ENCODE assay signal across 15 cellular contexts in genomic region chr2:108853421-108853820, GRCh38.
"Had no signal": no experiment of that assay in that cellular context is flagged by ENCODE, and none has a peak within 500 bp of the region (broad histone marks: within the 10 kb centered on the region; RNA-seq: fewer than 3 reads in every experiment).

No MANE protein-coding gene starts in this region.

- ATAC-seq: left colon; stimulated activated naive CD8-positive, alpha-beta T cell treated with anti-CD3 and anti-CD28 coated beads, Interleukin-15, Interleukin-2, amounts not matched to agents 100 U/mL and 50 U/mL, for 24 hours; T-helper 17 cell had no signal

- H3K9me3 Mint-ChIP-seq: activated T-helper 2 cell treated with anti-CD3 and anti-CD28 coated beads, Interferon-gamma antibody, Interleukin-2, Interleukin-4, amounts not matched to agents 10 μg/mL and 5 μg/mL and 100 μg/mL, durations not matched to agents 14 hours and 24 hours and 36 hours had no signal

- H3K27ac ChIP-seq: dorsolateral prefrontal cortex, suprapubic skin, upper lobe of left lung had no signal

- H3K27me3 ChIP-seq: dorsolateral prefrontal cortex, suprapubic skin, upper lobe of left lung had no signal

- H3K4me3 Mint-ChIP-seq: activated B cell treated with CpG ODN at 0.5 μM for 24 hours; activated CD4-positive, alpha-beta T cell treated with anti-CD3 and anti-CD28 coated beads, Interleukin-2, amount 10 ng/mL, durations not matched to agents 7 days and 5 days; nephron progenitor cell; T-helper 17 cell had no signal

- H3K27me3 Mint-ChIP-seq: activated B cell treated with CpG ODN at 0.5 μM for 24 hours; activated CD4-positive, alpha-beta T cell treated with anti-CD3 and anti-CD28 coated beads, Interleukin-2, amount 10 ng/mL, durations not matched to agents 7 days and 5 days; T-helper 17 cell had no signal

- H3K27ac Mint-ChIP-seq: activated B cell treated with CpG ODN at 0.5 μM for 24 hours; activated CD4-positive, alpha-beta T cell treated with anti-CD3 and anti-CD28 coated beads, Interleukin-2, amount 10 ng/mL, durations not matched to agents 7 days and 5 days; activated T-helper 2 cell treated with anti-CD3 and anti-CD28 coated beads, Interferon-gamma antibody, Interleukin-2, Interleukin-4, amounts not matched to agents 10 μg/mL and 5 μg/mL and 100 μg/mL, durations not matched to agents 14 hours and 24 hours and 36 hours; nephron progenitor cell; T-helper 17 cell had no signal

- H3K4me3 ChIP-seq: dorsolateral prefrontal cortex, suprapubic skin, upper lobe of left lung had no signal

- H3K4me1 Mint-ChIP-seq: activated B cell treated with CpG ODN at 0.5 μM for 24 hours, nephron progenitor cell, T-helper 17 cell had no signal

- DNase-seq: activated B cell treated with CpG ODN at 0.5 μM for 24 hours; activated CD4-positive, alpha-beta T cell treated with anti-CD3 and anti-CD28 coated beads, Interleukin-2, amount 10 ng/mL, durations not matched to agents 7 days and 5 days; activated naive CD4-positive, alpha-beta T cell treated with anti-CD3 and anti-CD28 coated beads, Interleukin-2, amount 50 U/mL, for 16 hours; amygdala; dorsolateral prefrontal cortex; glutamatergic neuron; left colon; nephron progenitor cell; stimulated activated CD4-positive, alpha-beta T cell treated with anti-CD3 and anti-CD28 coated beads, Interleukin-4, amount 100 ng/mL, for 1 hour; stimulated activated CD8-positive, alpha-beta memory T cell treated with anti-CD3 and anti-CD28 coated beads, Interleukin-4, amount 100 ng/mL, for 48 hours; stimulated activated naive CD8-positive, alpha-beta T cell treated with anti-CD3 and anti-CD28 coated beads, Interleukin-15, Interleukin-2, amounts not matched to agents 100 U/mL and 50 U/mL, for 24 hours; T-helper 17 cell; upper lobe of left lung had no signal
